1 cellular context compared by ENCODE assay signal in the genomic region with DNA sequence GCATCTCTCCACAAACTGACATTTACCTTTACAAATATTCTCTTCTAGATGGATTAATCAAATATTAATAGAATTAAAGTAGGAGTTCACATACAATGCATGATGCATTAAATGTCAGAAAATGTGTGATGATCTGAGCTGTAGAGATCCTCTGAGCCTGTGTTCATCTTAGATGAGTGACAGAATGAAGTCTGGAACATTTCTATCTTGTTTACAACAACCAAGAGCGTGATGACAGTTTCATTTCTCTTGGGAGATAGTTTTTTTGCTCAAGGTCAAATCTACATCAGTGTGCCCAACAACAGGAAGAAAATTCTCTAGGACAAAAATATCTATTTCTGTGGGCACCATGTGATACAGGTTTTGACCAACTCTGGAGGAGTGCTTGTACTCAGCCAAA.
TF ChIP-seq lines count a peak whose summit lies in the region.

No MANE protein-coding gene starts in this region.

TF ChIP-seq in neural cell, 6 proteins besides CTCF, POLR2A, EP300 and RAD21 (continued from another document):
- TF ChIP-seq, protein P1, sequence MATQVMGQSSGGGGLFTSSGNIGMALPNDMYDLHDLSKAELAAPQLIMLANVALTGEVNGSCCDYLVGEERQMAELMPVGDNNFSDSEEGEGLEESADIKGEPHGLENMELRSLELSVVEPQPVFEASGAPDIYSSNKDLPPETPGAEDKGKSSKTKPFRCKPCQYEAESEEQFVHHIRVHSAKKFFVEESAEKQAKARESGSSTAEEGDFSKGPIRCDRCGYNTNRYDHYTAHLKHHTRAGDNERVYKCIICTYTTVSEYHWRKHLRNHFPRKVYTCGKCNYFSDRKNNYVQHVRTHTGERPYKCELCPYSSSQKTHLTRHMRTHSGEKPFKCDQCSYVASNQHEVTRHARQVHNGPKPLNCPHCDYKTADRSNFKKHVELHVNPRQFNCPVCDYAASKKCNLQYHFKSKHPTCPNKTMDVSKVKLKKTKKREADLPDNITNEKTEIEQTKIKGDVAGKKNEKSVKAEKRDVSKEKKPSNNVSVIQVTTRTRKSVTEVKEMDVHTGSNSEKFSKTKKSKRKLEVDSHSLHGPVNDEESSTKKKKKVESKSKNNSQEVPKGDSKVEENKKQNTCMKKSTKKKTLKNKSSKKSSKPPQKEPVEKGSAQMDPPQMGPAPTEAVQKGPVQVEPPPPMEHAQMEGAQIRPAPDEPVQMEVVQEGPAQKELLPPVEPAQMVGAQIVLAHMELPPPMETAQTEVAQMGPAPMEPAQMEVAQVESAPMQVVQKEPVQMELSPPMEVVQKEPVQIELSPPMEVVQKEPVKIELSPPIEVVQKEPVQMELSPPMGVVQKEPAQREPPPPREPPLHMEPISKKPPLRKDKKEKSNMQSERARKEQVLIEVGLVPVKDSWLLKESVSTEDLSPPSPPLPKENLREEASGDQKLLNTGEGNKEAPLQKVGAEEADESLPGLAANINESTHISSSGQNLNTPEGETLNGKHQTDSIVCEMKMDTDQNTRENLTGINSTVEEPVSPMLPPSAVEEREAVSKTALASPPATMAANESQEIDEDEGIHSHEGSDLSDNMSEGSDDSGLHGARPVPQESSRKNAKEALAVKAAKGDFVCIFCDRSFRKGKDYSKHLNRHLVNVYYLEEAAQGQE (IDR thresholded peaks at IDR 0.05; ENCODE audit: borderline replicate concordance) = no peak
- no peak for TF ChIP-seq TAF1 (IDR thresholded peaks at IDR 0.05; ENCODE audit: low read depth)
- TF ChIP-seq EZH2 (IDR thresholded peaks at IDR 0.05; ENCODE audit: borderline replicate concordance, insufficient read depth, low read length, poor library complexity, severe bottlenecking) = no peak
- peak; percentile 15 for TF ChIP-seq POLR2AphosphoS5 (IDR thresholded peaks at IDR 0.05)
